ENCODE assay signal across 1 cellular context in genomic region chr6:7432391-7433207, GRCh38.
TF ChIP-seq lines count a peak whose summit lies in the region.

No MANE protein-coding gene starts in this region.

TF ChIP-seq in HepG2, 621 proteins besides CTCF, POLR2A, EP300 and RAD21 (continued from another document and continues in another):
- no peak for TF ChIP-seq ETS1 (CRISPR knock-in tag; IDR thresholded peaks at IDR 0.05)
- TF ChIP-seq SMYD3 (CRISPR knock-in tag; IDR thresholded peaks at IDR 0.05), result peak; percentile 5; the same call in 1 of the 2 replicates
- no peak for TF ChIP-seq ZKSCAN8 (CRISPR knock-in tag; IDR thresholded peaks at IDR 0.05; ENCODE audit: borderline replicate concordance)
- 0 out of 2 replicates have a peak, but pooled peaks have one; percentile 8 for TF ChIP-seq SP2 (CRISPR knock-in tag; IDR thresholded peaks at IDR 0.05)
- no peak for TF ChIP-seq ZNF572 (CRISPR knock-in tag; IDR thresholded peaks at IDR 0.05)
- TF ChIP-seq ZNF17 (CRISPR knock-in tag; IDR thresholded peaks at IDR 0.05), result no peak
- TF ChIP-seq, protein P1, sequence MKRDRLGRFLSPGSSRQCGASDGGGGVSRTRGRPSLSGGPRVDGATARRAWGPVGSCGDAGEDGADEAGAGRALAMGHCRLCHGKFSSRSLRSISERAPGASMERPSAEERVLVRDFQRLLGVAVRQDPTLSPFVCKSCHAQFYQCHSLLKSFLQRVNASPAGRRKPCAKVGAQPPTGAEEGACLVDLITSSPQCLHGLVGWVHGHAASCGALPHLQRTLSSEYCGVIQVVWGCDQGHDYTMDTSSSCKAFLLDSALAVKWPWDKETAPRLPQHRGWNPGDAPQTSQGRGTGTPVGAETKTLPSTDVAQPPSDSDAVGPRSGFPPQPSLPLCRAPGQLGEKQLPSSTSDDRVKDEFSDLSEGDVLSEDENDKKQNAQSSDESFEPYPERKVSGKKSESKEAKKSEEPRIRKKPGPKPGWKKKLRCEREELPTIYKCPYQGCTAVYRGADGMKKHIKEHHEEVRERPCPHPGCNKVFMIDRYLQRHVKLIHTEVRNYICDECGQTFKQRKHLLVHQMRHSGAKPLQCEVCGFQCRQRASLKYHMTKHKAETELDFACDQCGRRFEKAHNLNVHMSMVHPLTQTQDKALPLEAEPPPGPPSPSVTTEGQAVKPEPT (CRISPR knock-in tag; IDR thresholded peaks at IDR 0.05; ENCODE audit: low read depth), result 0 out of 2 replicates have a peak, but pooled peaks have one; percentile 24
- no peak; the same call in 1 of the 2 replicates for TF ChIP-seq ZFP1 (CRISPR knock-in tag; IDR thresholded peaks at IDR 0.05)
- TF ChIP-seq ZSCAN21 (CRISPR knock-in tag; IDR thresholded peaks at IDR 0.05; ENCODE audit: borderline replicate concordance), result peak; percentile 44; the same call in 1 of the 2 replicates
- TF ChIP-seq, protein P2, sequence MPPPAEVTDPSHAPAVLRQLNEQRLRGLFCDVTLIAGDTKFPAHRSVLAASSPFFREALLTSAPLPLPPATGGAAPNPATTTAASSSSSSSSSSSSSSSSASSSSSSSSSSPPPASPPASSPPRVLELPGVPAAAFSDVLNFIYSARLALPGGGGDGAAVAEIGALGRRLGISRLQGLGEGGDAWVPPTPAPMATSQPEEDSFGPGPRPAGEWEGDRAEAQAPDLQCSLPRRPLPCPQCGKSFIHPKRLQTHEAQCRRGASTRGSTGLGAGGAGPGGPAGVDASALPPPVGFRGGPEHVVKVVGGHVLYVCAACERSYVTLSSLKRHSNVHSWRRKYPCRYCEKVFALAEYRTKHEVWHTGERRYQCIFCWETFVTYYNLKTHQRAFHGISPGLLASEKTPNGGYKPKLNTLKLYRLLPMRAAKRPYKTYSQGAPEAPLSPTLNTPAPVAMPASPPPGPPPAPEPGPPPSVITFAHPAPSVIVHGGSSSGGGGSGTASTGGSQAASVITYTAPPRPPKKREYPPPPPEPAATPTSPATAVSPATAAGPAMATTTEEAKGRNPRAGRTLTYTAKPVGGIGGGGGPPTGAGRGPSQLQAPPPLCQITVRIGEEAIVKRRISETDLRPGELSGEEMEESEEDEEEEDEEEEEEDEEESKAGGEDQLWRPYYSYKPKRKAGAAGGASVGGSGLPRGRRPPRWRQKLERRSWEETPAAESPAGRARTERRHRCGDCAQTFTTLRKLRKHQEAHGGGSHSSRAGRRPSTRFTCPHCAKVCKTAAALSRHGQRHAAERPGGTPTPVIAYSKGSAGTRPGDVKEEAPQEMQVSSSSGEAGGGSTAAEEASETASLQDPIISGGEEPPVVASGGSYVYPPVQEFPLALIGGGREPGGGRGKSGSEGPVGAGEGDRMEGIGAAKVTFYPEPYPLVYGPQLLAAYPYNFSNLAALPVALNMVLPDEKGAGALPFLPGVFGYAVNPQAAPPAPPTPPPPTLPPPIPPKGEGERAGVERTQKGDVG (CRISPR knock-in tag; IDR thresholded peaks at IDR 0.05; ENCODE audit: borderline replicate concordance), result 0 out of 2 replicates have a peak, but pooled peaks have one; percentile 62
- TF ChIP-seq ZKSCAN1 (IDR thresholded peaks at IDR 0.05; ENCODE audit: low read length), result no peak
- no peak for TF ChIP-seq MIXL1 (CRISPR knock-in tag; IDR thresholded peaks at IDR 0.05)
- TF ChIP-seq DNMT3B (CRISPR knock-in tag; conservative IDR thresholded peaks at IDR 0.05), result no peak
- TF ChIP-seq ZNF180 (CRISPR knock-in tag; IDR thresholded peaks at IDR 0.05; ENCODE audit: borderline replicate concordance, low read depth), result no peak
- TF ChIP-seq GATA4 (IDR thresholded peaks at IDR 0.05; ENCODE audit: borderline replicate concordance, low read depth), result no peak
- TF ChIP-seq, protein P3, sequence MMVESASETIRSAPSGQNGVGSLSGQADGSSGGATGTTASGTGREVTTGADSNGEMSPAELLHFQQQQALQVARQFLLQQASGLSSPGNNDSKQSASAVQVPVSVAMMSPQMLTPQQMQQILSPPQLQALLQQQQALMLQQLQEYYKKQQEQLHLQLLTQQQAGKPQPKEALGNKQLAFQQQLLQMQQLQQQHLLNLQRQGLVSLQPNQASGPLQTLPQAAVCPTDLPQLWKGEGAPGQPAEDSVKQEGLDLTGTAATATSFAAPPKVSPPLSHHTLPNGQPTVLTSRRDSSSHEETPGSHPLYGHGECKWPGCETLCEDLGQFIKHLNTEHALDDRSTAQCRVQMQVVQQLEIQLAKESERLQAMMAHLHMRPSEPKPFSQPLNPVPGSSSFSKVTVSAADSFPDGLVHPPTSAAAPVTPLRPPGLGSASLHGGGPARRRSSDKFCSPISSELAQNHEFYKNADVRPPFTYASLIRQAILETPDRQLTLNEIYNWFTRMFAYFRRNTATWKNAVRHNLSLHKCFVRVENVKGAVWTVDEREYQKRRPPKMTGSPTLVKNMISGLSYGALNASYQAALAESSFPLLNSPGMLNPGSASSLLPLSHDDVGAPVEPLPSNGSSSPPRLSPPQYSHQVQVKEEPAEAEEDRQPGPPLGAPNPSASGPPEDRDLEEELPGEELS (CRISPR knock-in tag; IDR thresholded peaks at IDR 0.05), result peak; percentile 46
- no peak for TF ChIP-seq SKI (IDR thresholded peaks at IDR 0.05; ENCODE audit: partially characterized antibody)
- TF ChIP-seq ARNT2 (CRISPR knock-in tag; IDR thresholded peaks at IDR 0.05; ENCODE audit: low read depth), result peak; percentile 34; the same call in 1 of the 2 replicates
- TF ChIP-seq, protein P4, sequence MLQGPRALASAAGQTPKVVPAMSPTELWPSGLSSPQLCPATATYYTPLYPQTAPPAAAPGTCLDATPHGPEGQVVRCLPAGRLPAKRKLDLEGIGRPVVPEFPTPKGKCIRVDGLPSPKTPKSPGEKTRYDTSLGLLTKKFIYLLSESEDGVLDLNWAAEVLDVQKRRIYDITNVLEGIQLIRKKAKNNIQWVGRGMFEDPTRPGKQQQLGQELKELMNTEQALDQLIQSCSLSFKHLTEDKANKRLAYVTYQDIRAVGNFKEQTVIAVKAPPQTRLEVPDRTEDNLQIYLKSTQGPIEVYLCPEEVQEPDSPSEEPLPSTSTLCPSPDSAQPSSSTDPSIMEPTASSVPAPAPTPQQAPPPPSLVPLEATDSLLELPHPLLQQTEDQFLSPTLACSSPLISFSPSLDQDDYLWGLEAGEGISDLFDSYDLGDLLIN (CRISPR knock-in tag; IDR thresholded peaks at IDR 0.05; ENCODE audit: borderline replicate concordance), result no peak
- TF ChIP-seq ZNF207 (IDR thresholded peaks at IDR 0.05; ENCODE audit: borderline replicate concordance), result no peak
- no peak for TF ChIP-seq RBAK (CRISPR knock-in tag; IDR thresholded peaks at IDR 0.05)
- no peak for TF ChIP-seq LRRFIP1 (CRISPR knock-in tag; conservative IDR thresholded peaks at IDR 0.05)
- TF ChIP-seq ZNF280D (CRISPR knock-in tag; IDR thresholded peaks at IDR 0.05), result no peak
- TF ChIP-seq, protein P5, sequence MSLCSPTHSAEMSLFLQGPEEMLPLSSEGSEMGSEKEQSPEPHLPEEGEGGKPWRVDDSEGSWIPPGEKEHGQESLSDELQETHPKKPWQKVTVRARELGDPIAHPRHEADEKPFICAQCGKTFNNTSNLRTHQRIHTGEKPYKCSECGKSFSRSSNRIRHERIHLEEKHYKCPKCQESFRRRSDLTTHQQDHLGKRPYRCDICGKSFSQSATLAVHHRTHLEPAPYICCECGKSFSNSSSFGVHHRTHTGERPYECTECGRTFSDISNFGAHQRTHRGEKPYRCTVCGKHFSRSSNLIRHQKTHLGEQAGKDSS (CRISPR knock-in tag; IDR thresholded peaks at IDR 0.05; ENCODE audit: borderline replicate concordance, low read depth), result no peak
- no peak for TF ChIP-seq CBFB (CRISPR knock-in tag; IDR thresholded peaks at IDR 0.05)
- TF ChIP-seq, protein P6, sequence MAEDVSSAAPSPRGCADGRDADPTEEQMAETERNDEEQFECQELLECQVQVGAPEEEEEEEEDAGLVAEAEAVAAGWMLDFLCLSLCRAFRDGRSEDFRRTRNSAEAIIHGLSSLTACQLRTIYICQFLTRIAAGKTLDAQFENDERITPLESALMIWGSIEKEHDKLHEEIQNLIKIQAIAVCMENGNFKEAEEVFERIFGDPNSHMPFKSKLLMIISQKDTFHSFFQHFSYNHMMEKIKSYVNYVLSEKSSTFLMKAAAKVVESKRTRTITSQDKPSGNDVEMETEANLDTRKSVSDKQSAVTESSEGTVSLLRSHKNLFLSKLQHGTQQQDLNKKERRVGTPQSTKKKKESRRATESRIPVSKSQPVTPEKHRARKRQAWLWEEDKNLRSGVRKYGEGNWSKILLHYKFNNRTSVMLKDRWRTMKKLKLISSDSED (CRISPR knock-in tag; IDR thresholded peaks at IDR 0.05), result 0 out of 2 replicates have a peak, but pooled peaks have one; percentile 30
- TF ChIP-seq, protein P7, sequence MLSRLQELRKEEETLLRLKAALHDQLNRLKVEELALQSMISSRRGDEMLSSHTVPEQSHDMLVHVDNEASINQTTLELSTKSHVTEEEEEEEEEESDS (CRISPR knock-in tag; IDR thresholded peaks at IDR 0.05; ENCODE audit: borderline replicate concordance), result no peak
- no peak for TF ChIP-seq ZNF138 (CRISPR knock-in tag; IDR thresholded peaks at IDR 0.05; ENCODE audit: low read depth)
- TF ChIP-seq, protein P8, sequence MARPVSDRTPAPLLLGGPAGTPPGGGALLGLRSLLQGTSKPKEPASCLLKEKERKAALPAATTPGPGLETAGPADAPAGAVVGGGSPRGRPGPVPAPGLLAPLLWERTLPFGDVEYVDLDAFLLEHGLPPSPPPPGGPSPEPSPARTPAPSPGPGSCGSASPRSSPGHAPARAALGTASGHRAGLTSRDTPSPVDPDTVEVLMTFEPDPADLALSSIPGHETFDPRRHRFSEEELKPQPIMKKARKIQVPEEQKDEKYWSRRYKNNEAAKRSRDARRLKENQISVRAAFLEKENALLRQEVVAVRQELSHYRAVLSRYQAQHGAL (CRISPR knock-in tag; IDR thresholded peaks at IDR 0.05; ENCODE audit: not compliant biosample characterization), result no peak
- TF ChIP-seq ZMYM3 (CRISPR knock-in tag; IDR thresholded peaks at IDR 0.05), result no peak
- no peak for TF ChIP-seq ZFYVE20 (CRISPR knock-in tag; IDR thresholded peaks at IDR 0.05; ENCODE audit: borderline replicate concordance, low read depth)
- TF ChIP-seq, protein P9, sequence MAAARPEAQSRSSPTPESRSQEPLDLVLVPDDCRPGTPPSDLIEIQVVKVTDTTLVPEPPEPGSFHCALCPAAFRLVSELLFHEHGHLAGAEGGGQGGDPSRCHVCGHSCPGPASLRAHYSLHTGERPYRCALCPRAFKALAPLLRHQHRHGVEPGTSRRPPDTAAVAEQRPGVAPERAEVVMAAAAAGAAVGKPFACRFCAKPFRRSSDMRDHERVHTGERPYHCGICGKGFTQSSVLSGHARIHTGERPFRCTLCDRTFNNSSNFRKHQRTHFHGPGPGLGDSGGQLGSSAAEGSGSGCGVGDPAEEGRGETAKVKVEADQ (CRISPR knock-in tag; IDR thresholded peaks at IDR 0.05; ENCODE audit: borderline replicate concordance), result no peak
- TF ChIP-seq FOXM1 (CRISPR knock-in tag; IDR thresholded peaks at IDR 0.05), result no peak
- TF ChIP-seq, protein P10, sequence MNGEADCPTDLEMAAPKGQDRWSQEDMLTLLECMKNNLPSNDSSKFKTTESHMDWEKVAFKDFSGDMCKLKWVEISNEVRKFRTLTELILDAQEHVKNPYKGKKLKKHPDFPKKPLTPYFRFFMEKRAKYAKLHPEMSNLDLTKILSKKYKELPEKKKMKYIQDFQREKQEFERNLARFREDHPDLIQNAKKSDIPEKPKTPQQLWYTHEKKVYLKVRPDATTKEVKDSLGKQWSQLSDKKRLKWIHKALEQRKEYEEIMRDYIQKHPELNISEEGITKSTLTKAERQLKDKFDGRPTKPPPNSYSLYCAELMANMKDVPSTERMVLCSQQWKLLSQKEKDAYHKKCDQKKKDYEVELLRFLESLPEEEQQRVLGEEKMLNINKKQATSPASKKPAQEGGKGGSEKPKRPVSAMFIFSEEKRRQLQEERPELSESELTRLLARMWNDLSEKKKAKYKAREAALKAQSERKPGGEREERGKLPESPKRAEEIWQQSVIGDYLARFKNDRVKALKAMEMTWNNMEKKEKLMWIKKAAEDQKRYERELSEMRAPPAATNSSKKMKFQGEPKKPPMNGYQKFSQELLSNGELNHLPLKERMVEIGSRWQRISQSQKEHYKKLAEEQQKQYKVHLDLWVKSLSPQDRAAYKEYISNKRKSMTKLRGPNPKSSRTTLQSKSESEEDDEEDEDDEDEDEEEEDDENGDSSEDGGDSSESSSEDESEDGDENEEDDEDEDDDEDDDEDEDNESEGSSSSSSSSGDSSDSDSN (CRISPR knock-in tag; IDR thresholded peaks at IDR 0.05), result 0 out of 2 replicates have a peak, but pooled peaks have one; percentile 9
